ENCODE assay signal across 1 cellular context in genomic region chr4:19164334-19164733, GRCh38.
TF ChIP-seq lines count a peak whose summit lies in the region.

No MANE protein-coding gene starts in this region.

TF ChIP-seq in H1, 55 proteins besides CTCF, POLR2A, EP300 and RAD21:
- TF ChIP-seq JUN (IDR thresholded peaks at IDR 0.05; ENCODE audit: low read depth, low read length): no peak
- no peak for TF ChIP-seq PHF8 (conservative IDR thresholded peaks at IDR 0.05; ENCODE audit: low read depth, low read length)
- TF ChIP-seq POLR2AphosphoS5 (IDR thresholded peaks at IDR 0.05; ENCODE audit: low read depth, low read length): no peak
- TF ChIP-seq CHD1 (IDR thresholded peaks at IDR 0.05; ENCODE audit: low read depth, low read length): no peak
- TF ChIP-seq YY1 (IDR thresholded peaks at IDR 0.05; ENCODE audit: low read depth, low read length): no peak
- no peak for TF ChIP-seq BRCA1 (IDR thresholded peaks at IDR 0.05; ENCODE audit: low read depth, low read length)
- no peak for TF ChIP-seq NANOG (IDR thresholded peaks at IDR 0.05; ENCODE audit: insufficient read depth, low read depth, low read length, poor library complexity, severe bottlenecking)
- no peak for TF ChIP-seq ATF2 (IDR thresholded peaks at IDR 0.05; ENCODE audit: low read length)
- no peak for TF ChIP-seq BACH1 (IDR thresholded peaks at IDR 0.05; ENCODE audit: low read length)
- no peak for TF ChIP-seq SAP30 (IDR thresholded peaks at IDR 0.05; ENCODE audit: insufficient read depth, insufficient replicate concordance, low read length)
- no peak for TF ChIP-seq SP1 (IDR thresholded peaks at IDR 0.05; ENCODE audit: low read depth, low read length)
- no peak for TF ChIP-seq ATF3 (IDR thresholded peaks at IDR 0.05; ENCODE audit: insufficient read depth, low read depth, low read length)
- TF ChIP-seq ASH2L (IDR thresholded peaks at IDR 0.05; ENCODE audit: low read length): no peak
- TF ChIP-seq FOSL1 (IDR thresholded peaks at IDR 0.05; ENCODE audit: insufficient read depth, low read depth, low read length): no peak
- no peak for TF ChIP-seq E2F6 (IDR thresholded peaks at IDR 0.05)
- TF ChIP-seq EZH2 (IDR thresholded peaks at IDR 0.05; ENCODE audit: low read depth, low read length, severe bottlenecking): no peak
- TF ChIP-seq CTBP2 (IDR thresholded peaks at IDR 0.05; ENCODE audit: borderline replicate concordance, insufficient read depth, insufficient read length, low read length): no peak
- TF ChIP-seq JUND (IDR thresholded peaks at IDR 0.05; ENCODE audit: low read length): no peak
TF ChIP-seq in H1: peak in this region for 0.
